In genomic region chr1:155004352-155005075, GRCh38 we compare ENCODE assay signal across 8 cellular contexts. TPM values are rescaled to one million over a fixed set of nuclear protein-coding genes. Genes with fewer than 3 reads are reported as not detected.
A peak's percentile ranks its signal among the peaks of the same experiment; 100 is the strongest.
DNase-seq lines count a peak whose midpoint lies in the region; ATAC-seq and TF ChIP-seq lines count a peak whose summit lies in the region.

No MANE protein-coding gene starts in this region.

- intact Hi-C loops in activated T-helper 2 cell treated with anti-CD3 and anti-CD28 coated beads, Interferon-gamma antibody, Interleukin-2, Interleukin-4, amounts not matched to agents 10 μg/mL and 5 μg/mL and 100 μg/mL, durations not matched to agents 14 hours and 24 hours and 36 hours (cut with micrococcal nuclease), result loop anchor here (5.0 to 10.0 kb wide), 4 partner anchors 50 to 447 kb away; partner anchors contain the start of genes PBXIP1 and UBE2Q1

- peaks cover 30% of the 10 kb centered on the region for H3K36me3 Mint-ChIP-seq in activated T-helper 2 cell treated with anti-CD3 and anti-CD28 coated beads, Interferon-gamma antibody, Interleukin-2, Interleukin-4, amounts not matched to agents 10 μg/mL and 5 μg/mL and 100 μg/mL, durations not matched to agents 14 hours and 24 hours and 36 hours (ENCODE audit: low read depth)
- peaks cover 17% of the 10 kb centered on the region for H3K36me3 Mint-ChIP-seq in stimulated activated effector memory CD8-positive, alpha-beta T cell treated with anti-CD3 and anti-CD28 coated beads, Interleukin-12 subunit alpha, Interleukin-12 subunit beta, amount 100 ng/mL, for 72 hours

- peaks cover 15% of the 10 kb centered on the region for H3K4me1 ChIP-seq in iPS DF 6.9 (ENCODE audit: control insufficient read depth, insufficient read depth, low read length)

- ATAC-seq in stimulated activated effector memory CD8-positive, alpha-beta T cell treated with anti-CD3 and anti-CD28 coated beads, Interleukin-12 subunit alpha, Interleukin-12 subunit beta, amount 100 ng/mL, for 72 hours, result no peak
- ATAC-seq in GM18858 (IDR thresholded peaks at IDR 0.05; ENCODE audit: unreplicated experiment), result no peak

- H3K27me3 Mint-ChIP-seq in activated T-helper 2 cell treated with anti-CD3 and anti-CD28 coated beads, Interferon-gamma antibody, Interleukin-2, Interleukin-4, amounts not matched to agents 10 μg/mL and 5 μg/mL and 100 μg/mL, durations not matched to agents 14 hours and 24 hours and 36 hours (ENCODE audit: low read depth), result no peaks in the 10 kb centered on the region

- peak overlapping the region; percentile 84 for H3K27ac Mint-ChIP-seq in activated T-helper 2 cell treated with anti-CD3 and anti-CD28 coated beads, Interferon-gamma antibody, Interleukin-2, Interleukin-4, amounts not matched to agents 10 μg/mL and 5 μg/mL and 100 μg/mL, durations not matched to agents 14 hours and 24 hours and 36 hours
- H3K27ac Mint-ChIP-seq in stimulated activated effector memory CD8-positive, alpha-beta T cell treated with anti-CD3 and anti-CD28 coated beads, Interleukin-12 subunit alpha, Interleukin-12 subunit beta, amount 100 ng/mL, for 72 hours, result peak overlapping the region; percentile 91

- H3K36me3 ChIP-seq in iPS DF 6.9 (ENCODE audit: control insufficient read depth, insufficient read depth, low read length), result no peaks in the 10 kb centered on the region

- peak overlapping the region; percentile 72 for H3K4me3 ChIP-seq in HL-60 (replicated peaks; ENCODE audit: insufficient read depth, low read length)
- peak overlapping the region; percentile 81; the same call in 1 of the 2 replicates for H3K4me3 ChIP-seq in iPS DF 6.9 (ENCODE audit: low read length)

- no peaks in the 10 kb centered on the region for H3K9me3 ChIP-seq in iPS DF 6.9 (ENCODE audit: control insufficient read depth, insufficient read depth, low read length)

- H3K27ac ChIP-seq in HL-60 (replicated peaks) (peak overlapping the region; percentile 94), iPS DF 6.9 (ENCODE audit: low read length) (no peak overlapping the region)

- DNase-seq in HL-60 (ENCODE audit: low read depth in 1 of 2, low spot score in 1 of 2), result peak in 1 of 2 experiments; percentile 71
- DNase-seq in activated T-helper 2 cell treated with anti-CD3 and anti-CD28 coated beads, Interferon-gamma antibody, Interleukin-2, Interleukin-4, amounts not matched to agents 10 μg/mL and 5 μg/mL and 100 μg/mL, durations not matched to agents 14 hours and 24 hours and 36 hours (ENCODE audit: low spot score), result no peak
- no peak for DNase-seq in iPS DF 6.9 (ENCODE audit: low read depth, low spot score)
- no peak for DNase-seq in stimulated activated effector memory CD8-positive, alpha-beta T cell treated with anti-CD3 and anti-CD28 coated beads, Interleukin-12 subunit alpha, Interleukin-12 subunit beta, amount 100 ng/mL, for 72 hours (ENCODE audit: low spot score in 2 of 2)
- DNase-seq in occipital lobe (lab: John Stamatoyannopoulos, UW), result no peak
- DNase-seq in GDM1 (lab: John Stamatoyannopoulos, UW), result no peak
- no peak for DNase-seq in DMS 273 (lab: John Stamatoyannopoulos, UW; ENCODE audit: unreplicated experiment)

- no peak for TF ChIP-seq CTCF in HL-60 (IDR thresholded peaks at IDR 0.05; ENCODE audit: insufficient read depth, low read length)

- peaks cover 35% of the 10 kb centered on the region for H3K4me1 Mint-ChIP-seq in activated T-helper 2 cell treated with anti-CD3 and anti-CD28 coated beads, Interferon-gamma antibody, Interleukin-2, Interleukin-4, amounts not matched to agents 10 μg/mL and 5 μg/mL and 100 μg/mL, durations not matched to agents 14 hours and 24 hours and 36 hours (ENCODE audit: low read depth)
- H3K4me1 Mint-ChIP-seq in stimulated activated effector memory CD8-positive, alpha-beta T cell treated with anti-CD3 and anti-CD28 coated beads, Interleukin-12 subunit alpha, Interleukin-12 subunit beta, amount 100 ng/mL, for 72 hours, result peaks cover 61% of the 10 kb centered on the region

- H3K4me3 Mint-ChIP-seq in activated T-helper 2 cell treated with anti-CD3 and anti-CD28 coated beads, Interferon-gamma antibody, Interleukin-2, Interleukin-4, amounts not matched to agents 10 μg/mL and 5 μg/mL and 100 μg/mL, durations not matched to agents 14 hours and 24 hours and 36 hours (ENCODE audit: low read depth), result peak overlapping the region; percentile 94
- H3K4me3 Mint-ChIP-seq in stimulated activated effector memory CD8-positive, alpha-beta T cell treated with anti-CD3 and anti-CD28 coated beads, Interleukin-12 subunit alpha, Interleukin-12 subunit beta, amount 100 ng/mL, for 72 hours, result peak overlapping the region; percentile 93

- H3K9me3 Mint-ChIP-seq in activated T-helper 2 cell treated with anti-CD3 and anti-CD28 coated beads, Interferon-gamma antibody, Interleukin-2, Interleukin-4, amounts not matched to agents 10 μg/mL and 5 μg/mL and 100 μg/mL, durations not matched to agents 14 hours and 24 hours and 36 hours, result no peaks in the 10 kb centered on the region
- H3K9me3 Mint-ChIP-seq in stimulated activated effector memory CD8-positive, alpha-beta T cell treated with anti-CD3 and anti-CD28 coated beads, Interleukin-12 subunit alpha, Interleukin-12 subunit beta, amount 100 ng/mL, for 72 hours, result no peaks in the 10 kb centered on the region

- no CpG with 5 or more reads among the region's 5 CpGs for WGBS in iPS DF 6.9 (ENCODE audit: insufficient coverage, insufficient read length)

- H3K27me3 ChIP-seq in HL-60 (ENCODE audit: insufficient read depth, poor library complexity, severe bottlenecking) (no peaks in the 10 kb centered on the region), iPS DF 6.9 (ENCODE audit: control insufficient read depth, insufficient read depth, low read length) (no peaks in the 10 kb centered on the region)

RNA-seq across cellular contexts. Expression of gene ZBTB7B, which starts 1.9 kb away (rescaled TPM):
- total RNA-seq in activated T-helper 2 cell treated with anti-CD3 and anti-CD28 coated beads, Interferon-gamma antibody, Interleukin-2, Interleukin-4, amounts not matched to agents 10 μg/mL and 5 μg/mL and 100 μg/mL, durations not matched to agents 14 hours and 24 hours and 36 hours, result 147 and 154 TPM in 2 replicates
- 1.7 TPM for total RNA-seq in occipital lobe

RNA-seq across cellular contexts. Expression of gene LENEP, which starts 11.1 kb away (rescaled TPM):
- 0.48 and 2.0 TPM in 2 replicates for total RNA-seq in activated T-helper 2 cell treated with anti-CD3 and anti-CD28 coated beads, Interferon-gamma antibody, Interleukin-2, Interleukin-4, amounts not matched to agents 10 μg/mL and 5 μg/mL and 100 μg/mL, durations not matched to agents 14 hours and 24 hours and 36 hours
- 2.7 TPM for total RNA-seq in occipital lobe

RNA-seq across cellular contexts. Expression of gene FLAD1, which starts 21.4 kb away (rescaled TPM):
- 54.9 and 60.2 TPM in 2 replicates for total RNA-seq in activated T-helper 2 cell treated with anti-CD3 and anti-CD28 coated beads, Interferon-gamma antibody, Interleukin-2, Interleukin-4, amounts not matched to agents 10 μg/mL and 5 μg/mL and 100 μg/mL, durations not matched to agents 14 hours and 24 hours and 36 hours
- 17.2 TPM for total RNA-seq in occipital lobe

RNA-seq across cellular contexts. Expression of gene DCST2, which starts 29.1 kb away (rescaled TPM):
- 0.21 and 0.80 TPM in 2 replicates for total RNA-seq in activated T-helper 2 cell treated with anti-CD3 and anti-CD28 coated beads, Interferon-gamma antibody, Interleukin-2, Interleukin-4, amounts not matched to agents 10 μg/mL and 5 μg/mL and 100 μg/mL, durations not matched to agents 14 hours and 24 hours and 36 hours
- total RNA-seq in occipital lobe, result 0.16 TPM

RNA-seq across cellular contexts. Expression of gene DCST1, which starts 29.1 kb away (rescaled TPM):
- total RNA-seq in activated T-helper 2 cell treated with anti-CD3 and anti-CD28 coated beads, Interferon-gamma antibody, Interleukin-2, Interleukin-4, amounts not matched to agents 10 μg/mL and 5 μg/mL and 100 μg/mL, durations not matched to agents 14 hours and 24 hours and 36 hours, result 0.11 TPM in 1 of 2 replicates, not detected in the other
- not detected for total RNA-seq in occipital lobe

Comparison
In these comparisons a context has a peak if more than half of its experiments do, and no peak if none do; other contexts are left out.
1. RNA of gene ZBTB7B, which starts 1.9 kb away (total RNA-seq): 147 to 154 TPM in activated T-helper 2 cell treated with anti-CD3 and anti-CD28 coated beads, Interferon-gamma antibody, Interleukin-2, Interleukin-4, amounts not matched to agents 10 μg/mL and 5 μg/mL and 100 μg/mL, durations not matched to agents 14 hours and 24 hours and 36 hours; 1.7 TPM in occipital lobe (single experiment); every median in the first group is over 10 times any median in the second.